Comparison of ENCODE assay signal across 19 cellular contexts in genomic region chr6:28910901-28911680, GRCh38. TPM values are rescaled to one million over a fixed set of nuclear protein-coding genes. Genes with fewer than 3 reads are reported as not detected.
DNase-seq lines count a peak whose midpoint lies in the region; ATAC-seq and TF ChIP-seq lines count a peak whose summit lies in the region.
"Had no signal": no experiment of that assay in that cellular context is flagged by ENCODE, and none has a peak within 500 bp of the region (broad histone marks: within the 10 kb centered on the region; RNA-seq: fewer than 3 reads in every experiment).

No MANE protein-coding gene starts in this region.

- no TSS peak for BruUV-seq in PC-9 (replicated peaks; lab: Mats Ljungman, UMichigan)

- peaks cover 43% of the 10 kb centered on the region for H3F3A ChIP-seq in PC-9 (ENCODE audit: insufficient read depth, low read depth)

- H3K79me2 ChIP-seq in PC-9 (ENCODE audit: low read depth) (peaks cover 11% of the 10 kb centered on the region; the same call in 1 of the 2 replicates), osteoblast (ENCODE audit: insufficient read depth, low read length) (peaks cover 8% of the 10 kb centered on the region)

- H3K4me1 Mint-ChIP-seq in dendritic cell treated with granulocyte-macrophage colony-stimulating factor and Interleukin-4, amounts not matched to agents 40 ng/mL and 50 ng/mL, for 4 days (ENCODE audit: low read depth): peaks cover 13% of the 10 kb centered on the region

- H3K9me3 ChIP-seq in PC-9 (ENCODE audit: insufficient read depth, low read depth): no peaks in the 10 kb centered on the region
- H3K9me3 ChIP-seq in osteoblast (ENCODE audit: low read depth, low read length): no peaks in the 10 kb centered on the region
- H3K9me3 ChIP-seq: BE2C, gastroesophageal sphincter had no signal

- CTCF ChIA-PET in PC-9 (lab: Charles Lee): interaction anchor here (0.9 to 1.0 kb wide), 3 partner anchors 11 to 105 kb away, joined by 3 to 6 read pairs (median 4); no protein-coding TSS in a partner anchor

- H3K27ac ChIP-seq in PC-9 (no peak overlapping the region), osteoblast (ENCODE audit: low read depth, low read length) (peak overlapping the region; percentile 1)
- H3K27ac ChIP-seq: brain microvascular endothelial cell, gastroesophageal sphincter, SK-N-MC, VCaP had no signal

- no peak for ATAC-seq in HG03571 (IDR thresholded peaks at IDR 0.05; ENCODE audit: unreplicated experiment)
- ATAC-seq: gastroesophageal sphincter; natural killer cell treated with Interleukin-12 subunit alpha and Interleukin-12 subunit beta and Interleukin-15 and Interleukin-18, amount 100 ng/mL, for 72 hours had no signal

- POLR2A ChIA-PET in PC-9 (lab: Charles Lee; ENCODE audit: unreplicated experiment): interaction anchor here (0.6 to 1.0 kb wide), 3 partner anchors 13 to 45 kb away, joined by 4 to 33 read pairs (median 5); partner anchors contain the start of gene TRIM27

- H3K27me3 ChIP-seq in PC-9 (ENCODE audit: insufficient read depth, low read depth): no peaks in the 10 kb centered on the region
- no peaks in the 10 kb centered on the region for H3K27me3 ChIP-seq in osteoblast (ENCODE audit: insufficient read depth, low read length)
- H3K27me3 ChIP-seq: BE2C, brain microvascular endothelial cell, gastroesophageal sphincter had no signal

- intact Hi-C loops in PC-9 (cut with micrococcal nuclease; ENCODE audit: unreplicated experiment): no loop called here
- intact Hi-C loops in dendritic cell treated with granulocyte-macrophage colony-stimulating factor and Interleukin-4, amounts not matched to agents 40 ng/mL and 50 ng/mL, for 4 days (cut with micrococcal nuclease): no loop called here

- no peak overlapping the region for H2AFZ ChIP-seq in PC-9
- no peak overlapping the region for H2AFZ ChIP-seq in osteoblast (ENCODE audit: low read length)

- no peak overlapping the region for H3K4me3 Mint-ChIP-seq in dendritic cell treated with granulocyte-macrophage colony-stimulating factor and Interleukin-4, amounts not matched to agents 40 ng/mL and 50 ng/mL, for 4 days
- H3K4me3 Mint-ChIP-seq: natural killer cell treated with Interleukin-12 subunit alpha and Interleukin-12 subunit beta and Interleukin-15 and Interleukin-18, amount 100 ng/mL, for 72 hours had no signal

- H3K36me3 ChIP-seq in PC-9 (ENCODE audit: low read depth): peaks cover 56% of the 10 kb centered on the region
- peaks cover 74% of the 10 kb centered on the region for H3K36me3 ChIP-seq in osteoblast (ENCODE audit: insufficient read depth, low read length)

- no peaks in the 10 kb centered on the region for H3K9me2 ChIP-seq in PC-9 (ENCODE audit: insufficient read depth)

- no peak overlapping the region for H3K4me2 ChIP-seq in PC-9
- no peak overlapping the region for H3K4me2 ChIP-seq in osteoblast (ENCODE audit: insufficient read depth, low read length)

- no peaks in the 10 kb centered on the region for H3K9me3 Mint-ChIP-seq in dendritic cell treated with granulocyte-macrophage colony-stimulating factor and Interleukin-4, amounts not matched to agents 40 ng/mL and 50 ng/mL, for 4 days
- H3K9me3 Mint-ChIP-seq: natural killer cell treated with Interleukin-12 subunit alpha and Interleukin-12 subunit beta and Interleukin-15 and Interleukin-18, amount 100 ng/mL, for 72 hours had no signal

- peak overlapping the region; percentile 24 for H3K27ac Mint-ChIP-seq in dendritic cell treated with granulocyte-macrophage colony-stimulating factor and Interleukin-4, amounts not matched to agents 40 ng/mL and 50 ng/mL, for 4 days

- H3K27me3 Mint-ChIP-seq in dendritic cell treated with granulocyte-macrophage colony-stimulating factor and Interleukin-4, amounts not matched to agents 40 ng/mL and 50 ng/mL, for 4 days: no peaks in the 10 kb centered on the region
- H3K27me3 Mint-ChIP-seq: natural killer cell treated with Interleukin-12 subunit alpha and Interleukin-12 subunit beta and Interleukin-15 and Interleukin-18, amount 100 ng/mL, for 72 hours had no signal

- DNase-seq in M059J (ENCODE audit: low read depth) (peak; percentile 40), PC-9 (peak; percentile 52 to 62), osteoblast (ENCODE audit: insufficient read length, low spot score, missing footprints) (no peak), pons (ENCODE audit: low spot score) (no peak), erythroblast (lab: John Stamatoyannopoulos, UW) (no peak)
- DNase-seq: activated CD8-positive, alpha-beta memory T cell treated with anti-CD3 and anti-CD28 coated beads for 24 hours; activated gamma-delta T cell; BE2C; brain microvascular endothelial cell; effector CD4-positive, alpha-beta T cell; Karpas-422; NCI-H1694 treated with DMSO at 0.1 percent for 48 hours; NCI-H446 treated with DMSO at 0.1 percent for 48 hours had no signal

- H3K4me3 ChIP-seq in PC-9: no peak overlapping the region
- no peak overlapping the region for H3K4me3 ChIP-seq in osteoblast (ENCODE audit: insufficient read depth, low read length)
- H3K4me3 ChIP-seq: gastroesophageal sphincter, SK-N-MC had no signal

- H3K36me3 Mint-ChIP-seq in dendritic cell treated with granulocyte-macrophage colony-stimulating factor and Interleukin-4, amounts not matched to agents 40 ng/mL and 50 ng/mL, for 4 days (ENCODE audit: low read depth): peaks cover 97% of the 10 kb centered on the region

- TF ChIP-seq CTCF in PC-9 (conservative IDR thresholded peaks at IDR 0.05): no peak
- TF ChIP-seq CTCF in osteoblast (IDR thresholded peaks at IDR 0.05; ENCODE audit: extremely low read depth, low read depth, low read length): no peak

- TF ChIP-seq POLR2A in erythroblast (IDR thresholded peaks at IDR 0.05; ENCODE audit: low read length): no peak

- H4K20me1 ChIP-seq in PC-9 (ENCODE audit: insufficient read depth) (peaks cover 19% of the 10 kb centered on the region), osteoblast (ENCODE audit: insufficient read depth, low read length) (peaks cover 4% of the 10 kb centered on the region)

- H3K4me1 ChIP-seq in PC-9 (replicated peaks; ENCODE audit: insufficient read depth) (no peaks in the 10 kb centered on the region), osteoblast (ENCODE audit: insufficient read depth, low read length) (peaks cover 11% of the 10 kb centered on the region)
- H3K4me1 ChIP-seq: BE2C, gastroesophageal sphincter had no signal

RNA-seq across cellular contexts. Expression of gene TRIM27, which starts 12.7 kb away (rescaled TPM):
- 88.1 and 104 TPM in 2 replicates for total RNA-seq in M059J (2014; rRNA removed; shearing (Covaris generic))
- total RNA-seq in PC-9 (2021): 67.2 and 86.2 TPM in 2 replicates
- total RNA-seq in osteoblast: 53.6 and 63.6 TPM in 2 replicates

Comparison
In these comparisons a context has a peak if more than half of its experiments do, and no peak if none do; other contexts are left out.
1. DNase-seq: peak in M059J (single experiment) and PC-9 (2 of 2); none in osteoblast (single experiment), pons (single experiment) and erythroblast (0 of 2).